Comparison of ENCODE assay signal across 34 cellular contexts in the genomic region with DNA sequence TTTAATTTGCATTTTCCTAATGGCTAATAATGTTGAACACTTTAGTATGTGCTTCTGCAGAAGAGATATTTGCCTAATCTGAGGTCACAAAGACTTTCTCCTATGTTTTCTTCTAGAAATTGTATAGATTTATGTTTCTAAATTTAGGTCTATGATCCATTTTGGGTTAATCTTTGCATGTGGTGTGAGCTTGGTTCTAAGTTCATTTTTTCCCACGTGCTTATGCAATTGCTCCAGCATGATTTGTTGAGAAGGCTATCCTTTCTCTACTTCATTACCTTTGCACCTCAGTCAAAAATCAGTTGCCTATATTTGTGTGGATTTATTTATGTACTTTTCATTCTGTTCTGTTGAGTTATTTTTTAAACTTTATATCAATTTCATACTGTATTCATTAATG. TPM values are rescaled to one million over a fixed set of nuclear protein-coding genes. Genes with fewer than 3 reads are reported as not detected.
A peak's percentile ranks its signal among the peaks of the same experiment; 100 is the strongest.
DNase-seq lines count a peak whose midpoint lies in the region; ATAC-seq, FAIRE-seq and TF ChIP-seq lines count a peak whose summit lies in the region.
"Had no signal": no experiment of that assay in that cellular context is flagged by ENCODE, and none has a peak within 500 bp of the region (broad histone marks: within the 10 kb centered on the region; RNA-seq: fewer than 3 reads in every experiment).

No MANE protein-coding gene starts in this region.

- H3K36me3 Mint-ChIP-seq in GM23338 (ENCODE audit: low read depth): no peaks in the 10 kb centered on the region
- H3K36me3 Mint-ChIP-seq: CD14-positive monocyte; CD4-positive, CD25-positive, alpha-beta regulatory T cell; CD8-positive, alpha-beta T cell had no signal

- H3K4me1 ChIP-seq in HepG2 (ENCODE audit: insufficient read depth, low read length) (peaks cover 38% of the 10 kb centered on the region), right lobe of liver (peaks cover 0 to 14% (median under 1%) of the 10 kb centered on the region in 4 donors), liver (ENCODE audit: control insufficient read depth in 4 of 4, insufficient read depth in 4 of 4, low read length in 3 of 4) (peaks cover 0 to 13% (median 2%) of the 10 kb centered on the region in 4 donors), GM23338 (ENCODE audit: insufficient read depth) (no peaks in the 10 kb centered on the region)
- H3K4me1 ChIP-seq: BE2C, BLaER1, Caco-2 had no signal

- intact Hi-C loops in HepG2 (cut with micrococcal nuclease; ENCODE audit: unreplicated experiment): loop anchor here (5.0 kb wide), 1 partner anchor 34 kb away; no protein-coding TSS in a partner anchor
- intact Hi-C loops in right lobe of liver (cut with DNase I): no loop called here

- H3K4me3 Mint-ChIP-seq in GM23338: no peak overlapping the region
- H3K4me3 Mint-ChIP-seq: B cell; CD14-positive monocyte; CD4-positive, alpha-beta memory T cell; CD4-positive, alpha-beta T cell; CD4-positive, CD25-positive, alpha-beta regulatory T cell; CD8-positive, alpha-beta memory T cell; CD8-positive, alpha-beta T cell had no signal

- H3K27ac ChIP-seq in HepG2 (ENCODE audit: extremely low read length, insufficient read depth, low read length) (no peak overlapping the region), right lobe of liver (no peak overlapping the region), liver (ENCODE audit: low read depth in 1 of 2, low read length in 2 of 2) (no peak overlapping the region), GM23338 (ENCODE audit: low read depth) (no peak overlapping the region)
- H3K27ac ChIP-seq: 22Rv1; A549; BLaER1; BLaER1 treated with 17β-estradiol and CSF1 and Interleukin-3, amounts not matched to agents 10 nM and 100 nM; C4-2B had no signal

- 12% methylated on average over 1 of the region's 1 CpG for WGBS in HepG2 (ENCODE audit: low lambda C conversion rate)
- 26% methylated on average over 1 of the region's 1 CpG for WGBS in right lobe of liver (ENCODE audit: insufficient coverage, low coverage, low lambda C conversion rate, missing lambda C conversion rate)
- WGBS in liver: 20% methylated on average over 1 of the region's 1 CpG

- no peaks in the 10 kb centered on the region for H3K4me1 Mint-ChIP-seq in GM23338
- H3K4me1 Mint-ChIP-seq: B cell; CD14-positive monocyte; CD4-positive, alpha-beta memory T cell; CD4-positive, CD25-positive, alpha-beta regulatory T cell; CD8-positive, alpha-beta memory T cell had no signal

- DNase-seq in HepG2 (ENCODE audit: low spot score) (no peak), right lobe of liver (no peak), GM23338 (ENCODE audit: low spot score) (no peak)
- DNase-seq in central memory CD4-positive, alpha-beta T cell: no peak
- DNase-seq: 8988T; ACHN; AML-193; BE2C; C1 segment of cervical spinal cord; Caco-2; Calu3; CD4-positive, alpha-beta memory T cell; CD4-positive, alpha-beta T cell; CD4-positive, CD25-positive, alpha-beta regulatory T cell; CD8-positive, alpha-beta memory T cell; CD8-positive, alpha-beta T cell; COR-L47; DMS 273 treated with DMSO at 0.1 percent for 48 hours; DMS153; DMS53; DMS79; DMS79 treated with DMSO at 0.1 percent for 48 hours; DND-41; EL had no signal

- in situ Hi-C loops in HepG2 (cut with HindIII; ENCODE audit: extremely low pct_ligation_motif_present, low pct_unique_long_range_greater_than_20kb): loop anchor here (5.0 kb wide), 1 partner anchor 49 kb away; no protein-coding TSS in a partner anchor

- H3K27me3 ChIP-seq in HepG2 (ENCODE audit: control insufficient read depth in 1 of 2, insufficient read depth in 2 of 2, low read length in 2 of 2): no peaks in the 10 kb centered on the region
- no peaks in the 10 kb centered on the region for H3K27me3 ChIP-seq in right lobe of liver
- H3K27me3 ChIP-seq in liver (ENCODE audit: control insufficient read depth in 4 of 4, insufficient read depth in 4 of 4, low read length in 3 of 4): no peaks in the 10 kb centered on the region
- no peaks in the 10 kb centered on the region for H3K27me3 ChIP-seq in GM23338 (ENCODE audit: insufficient read depth)
- H3K27me3 ChIP-seq: BE2C; BLaER1; BLaER1 treated with 17β-estradiol and CSF1 and Interleukin-3, amounts not matched to agents 10 nM and 100 nM had no signal

- H3K9me3 ChIP-seq in HepG2 (ENCODE audit: low read length) (peaks cover 7% of the 10 kb centered on the region), right lobe of liver (no peaks in the 10 kb centered on the region), liver (ENCODE audit: control insufficient read depth in 4 of 4, low read length in 3 of 4) (peaks cover 0 to 3% (median under 1%) of the 10 kb centered on the region in 4 donors)
- H3K9me3 ChIP-seq: BE2C had no signal

- no peak for TF ChIP-seq CTCF in HepG2 (CRISPR knock-in tag; IDR thresholded peaks at IDR 0.05)
- no peak for TF ChIP-seq CTCF in right lobe of liver (IDR thresholded peaks at IDR 0.05)
- no peak for TF ChIP-seq CTCF in liver (IDR thresholded peaks at IDR 0.05; ENCODE audit: low read depth, low read length, missing input control)
- TF ChIP-seq CTCF in GM23338 (conservative IDR thresholded peaks at IDR 0.05; ENCODE audit: low read depth in 2 of 2): no peak

- CTCF ChIA-PET in HepG2 (lab: Yijun Ruan, JAX; ENCODE audit: low intra/inter-chr PET ratio, low total read pairs): no interaction called here

- H3K36me3 ChIP-seq in HepG2 (replicated peaks in 1 of 2; ENCODE audit: control insufficient read depth in 1 of 2, insufficient read depth in 2 of 2, low read length in 2 of 2) (no peaks in the 10 kb centered on the region), right lobe of liver (no peaks in the 10 kb centered on the region), liver (ENCODE audit: control insufficient read depth in 4 of 4, insufficient read depth in 3 of 4, low read depth in 1 of 4, low read length in 3 of 4) (no peaks in the 10 kb centered on the region), GM23338 (ENCODE audit: insufficient read depth) (no peaks in the 10 kb centered on the region)
- H3K36me3 ChIP-seq: BE2C had no signal

- H3K4me2 ChIP-seq in HepG2 (ENCODE audit: low read depth, low read length): no peak overlapping the region
- H3K4me2 ChIP-seq in GM23338: no peak overlapping the region
- H3K4me2 ChIP-seq: A549; BLaER1; BLaER1 treated with 17β-estradiol and CSF1 and Interleukin-3, amounts not matched to agents 10 nM and 100 nM had no signal

- H3K27ac Mint-ChIP-seq in GM23338: no peak overlapping the region
- H3K27ac Mint-ChIP-seq: B cell; CD14-positive monocyte; CD4-positive, alpha-beta memory T cell; CD4-positive, alpha-beta T cell; CD4-positive, CD25-positive, alpha-beta regulatory T cell; CD8-positive, alpha-beta memory T cell; CD8-positive, alpha-beta T cell had no signal

- H3K79me2 ChIP-seq in HepG2 (ENCODE audit: insufficient read depth, low read length): no peaks in the 10 kb centered on the region
- H3K79me2 ChIP-seq in GM23338 (replicated peaks; ENCODE audit: insufficient read depth): no peaks in the 10 kb centered on the region

- POLR2A ChIA-PET in HepG2 (lab: Yijun Ruan, JAX): no interaction called here

- H3K4me3 ChIP-seq in HepG2 (replicated peaks in 1 of 3; ENCODE audit: insufficient read depth in 1 of 3, low read depth in 2 of 3, low read length in 3 of 3) (no peak overlapping the region), right lobe of liver (no peak overlapping the region), liver (ENCODE audit: low read depth in 1 of 3, low read length in 3 of 3) (no peak overlapping the region), GM23338 (no peak overlapping the region)
- H3K4me3 ChIP-seq: A549; BLaER1; BLaER1 treated with 17β-estradiol and CSF1 and Interleukin-3, amounts not matched to agents 10 nM and 100 nM had no signal

- H4K20me1 ChIP-seq in HepG2 (ENCODE audit: insufficient read depth, low read length) (no peaks in the 10 kb centered on the region), GM23338 (replicated peaks; ENCODE audit: insufficient read depth) (no peaks in the 10 kb centered on the region)
- H4K20me1 ChIP-seq: BLaER1; BLaER1 treated with 17β-estradiol and CSF1 and Interleukin-3, amounts not matched to agents 10 nM and 100 nM had no signal

- no peak overlapping the region for H2AFZ ChIP-seq in HepG2 (ENCODE audit: low read length)
- H2AFZ ChIP-seq in GM23338: no peak overlapping the region

- no peaks in the 10 kb centered on the region for H3K9me2 ChIP-seq in GM23338 (ENCODE audit: insufficient read depth)

- TF ChIP-seq EP300 in HepG2 (IDR thresholded peaks at IDR 0.05; ENCODE audit: low read depth in 2 of 2, low read length in 2 of 2) (no peak), HepG2 (CRISPR knock-in tag; IDR thresholded peaks at IDR 0.05; ENCODE audit: borderline replicate concordance) (no peak)

- no TSS peak for BruUV-seq in HepG2 (replicated peaks; lab: Mats Ljungman, UMichigan)

- TF ChIP-seq RAD21 in HepG2 (CRISPR knock-in tag; IDR thresholded peaks at IDR 0.05) (no peak), liver (IDR thresholded peaks at IDR 0.05) (no peak)

- no peak for TF ChIP-seq POLR2A in HepG2 (IDR thresholded peaks at IDR 0.05; ENCODE audit: insufficient read depth in 1 of 2, low read depth in 2 of 2, low read length in 2 of 2)
- TF ChIP-seq POLR2A in right lobe of liver (IDR thresholded peaks at IDR 0.05): no peak

- peaks cover 12% of the 10 kb centered on the region; the same call in 1 of the 3 replicates for H3K9me3 Mint-ChIP-seq in GM23338

- FAIRE-seq in HepG2 (lab: Jason Lieb, UNC) (no peak), G401.6 (lab: Jason Lieb, UNC) (peak; percentile 17)
- FAIRE-seq: D721Med had no signal

- ATAC-seq in HepG2 (no peak), right lobe of liver (no peak), GM23338 (no peak)
- ATAC-seq: A549; CD8-positive, alpha-beta T cell had no signal

- H3K9ac ChIP-seq in HepG2 (ENCODE audit: insufficient read depth, low read depth, low read length) (no peak overlapping the region), liver (ENCODE audit: low read depth in 1 of 2, low read length in 2 of 2) (no peak overlapping the region)
- H3K9ac ChIP-seq: BLaER1; BLaER1 treated with 17β-estradiol and CSF1 and Interleukin-3, amounts not matched to agents 10 nM and 100 nM had no signal

- no peaks in the 10 kb centered on the region for H3F3A ChIP-seq in GM23338 (replicated peaks; ENCODE audit: low read depth)

- H3K27me3 Mint-ChIP-seq in GM23338 (ENCODE audit: insufficient read depth, low read depth, poor library complexity): peaks cover 4% of the 10 kb centered on the region
- H3K27me3 Mint-ChIP-seq: B cell; CD4-positive, alpha-beta T cell had no signal

RNA-seq across cellular contexts. Expression of a gene that starts 15.0 kb away (rescaled TPM):
- total RNA-seq in HepG2 (2016; rRNA removed; fragmentation: Illumina TruSeq; extraction: Trizol) (12.6 and 19.8 TPM in 2 replicates), right lobe of liver (10 to 100 TPM; 30.6 to 47.7 (median 39.7) TPM), liver (10 to 100 TPM; 18.5 to 38.2 TPM)
- 1.5 and 1.9 TPM in 2 replicates for total RNA-seq in HepG2 (2016; cell fraction: cytosol; rRNA removed; fragmentation: Illumina TruSeq; extraction: Trizol; ENCODE audit: low read depth)
- 11.0 and 21.0 TPM in 2 replicates for total RNA-seq in HepG2 (2016; cell fraction: insoluble cytoplasmic fraction; rRNA removed; fragmentation: Illumina TruSeq; extraction: Trizol)
- 6.1 and 6.2 TPM in 2 replicates for total RNA-seq in HepG2 (2016; cell fraction: membrane; rRNA removed; fragmentation: Illumina TruSeq; extraction: Trizol)
- total RNA-seq in HepG2 (2016; cell fraction: nucleus; rRNA removed; fragmentation: Illumina TruSeq; extraction: Trizol): 39.4 and 41.8 TPM in 2 replicates
- polyA plus RNA-seq in HepG2 (2011; rRNA removed) (19.6 and 21.1 TPM in 2 replicates), liver (10 to 100 TPM; 15.4 to 20.4 TPM), GM23338 (2016; fragmentation: Nextera tagmentation; extraction: Ambion mirVana) (3.7 and 3.8 TPM in 2 replicates)
- polyA plus RNA-seq in HepG2 (2011; cell fraction: cytosol; rRNA removed): 8.2 and 16.0 TPM in 2 replicates
- 22.3 and 24.0 TPM in 2 replicates for polyA plus RNA-seq in HepG2 (2011; cell fraction: nucleus; rRNA removed)
- polyA plus RNA-seq in HepG2 (2012): 38.7 and 39.1 TPM in 2 replicates
- 1.5 and 1.6 TPM in 2 replicates for polyA plus RNA-seq in HepG2 (2016; cell fraction: cytosol; fragmentation: Illumina TruSeq; extraction: Trizol; ENCODE audit: low read depth)
- 11.7 and 15.5 TPM in 2 replicates for polyA plus RNA-seq in HepG2 (2016; cell fraction: insoluble cytoplasmic fraction; fragmentation: Illumina TruSeq; extraction: Trizol; ENCODE audit: low read depth)
- polyA plus RNA-seq in HepG2 (2016; cell fraction: membrane; fragmentation: Illumina TruSeq; extraction: Trizol; ENCODE audit: low read depth): 4.1 and 4.3 TPM in 2 replicates
- polyA plus RNA-seq in HepG2 (2016; cell fraction: nucleus; fragmentation: Illumina TruSeq; extraction: Trizol; ENCODE audit: insufficient read depth, low read depth): 43.3 and 45.1 TPM in 2 replicates
- 5.0 and 18.9 TPM in 2 replicates for polyA minus RNA-seq in HepG2 (2011; rRNA and poly(A)+ RNA removed; ENCODE audit: low replicate concordance)
- polyA minus RNA-seq in HepG2 (2011; cell fraction: cytosol; rRNA and poly(A)+ RNA removed): 22.4 and 27.3 TPM in 2 replicates
- 136 and 137 TPM in 2 replicates for polyA minus RNA-seq in HepG2 (2011; cell fraction: nucleus; rRNA and poly(A)+ RNA removed)
- 5.9 and 8.5 TPM in 2 replicates for total RNA-seq in GM23338 (2014; rRNA removed; shearing (Covaris generic))
